8 cellular contexts compared by ENCODE assay signal in the genomic region with DNA sequence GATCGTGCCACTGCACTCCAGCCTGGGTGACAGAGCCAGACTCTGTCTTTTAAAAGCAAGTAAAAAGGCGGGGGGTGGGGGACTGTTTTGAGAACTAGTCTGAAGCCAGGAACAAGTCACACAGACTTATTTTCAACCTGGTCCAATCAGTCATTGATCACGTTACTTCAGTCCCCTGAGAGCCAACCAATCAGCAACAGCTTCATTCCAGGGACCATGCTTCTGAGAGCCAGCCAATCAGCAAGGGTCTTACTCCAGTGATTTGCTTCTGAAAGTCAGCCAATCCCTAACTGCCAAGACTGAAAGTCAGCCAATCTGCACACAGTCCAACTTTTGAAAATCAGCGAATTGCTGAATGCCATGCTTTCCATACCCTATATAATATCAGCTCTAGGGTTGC. TPM values are rescaled to one million over a fixed set of nuclear protein-coding genes. Genes with fewer than 3 reads are reported as not detected.
A peak's percentile ranks its signal among the peaks of the same experiment; 100 is the strongest.
DNase-seq lines count a peak whose midpoint lies in the region; ATAC-seq and TF ChIP-seq lines count a peak whose summit lies in the region.

No MANE protein-coding gene starts in this region.

- no peaks in the 10 kb centered on the region for H3K27me3 ChIP-seq in thoracic aorta (replicated peaks; ENCODE audit: insufficient read depth)

- no peaks in the 10 kb centered on the region for H3K9me3 ChIP-seq in thoracic aorta

- peaks cover 3 to 29% of the 10 kb centered on the region in 2 donors for H3K4me1 ChIP-seq in thoracic aorta (ENCODE audit: control insufficient read depth in 1 of 2, low read depth in 2 of 2)

- peak; percentile 32 for DNase-seq in stimulated activated CD4-positive, alpha-beta T cell treated with anti-CD3 and anti-CD28 coated beads, Interleukin-15, amount 100 ng/mL, for 24 hours
- no peak for DNase-seq in stimulated activated CD4-positive, alpha-beta T cell treated with anti-CD3 and anti-CD28 coated beads, Interleukin-2, amount 100 ng/mL, for 24 hours
- DNase-seq in NOMO-1 treated with dmso at 0.1 percent for 144 hours (lab: John Stamatoyannopoulos, UW; ENCODE audit: unreplicated experiment) (peak; percentile 91), dermis blood vessel endothelial cell (peak; percentile 37), thoracic aorta (ENCODE audit: low spot score) (peak; percentile 22), DMS53 (lab: John Stamatoyannopoulos, UW) (no peak), HuH-7 (ENCODE audit: low spot score) (no peak)

- ATAC-seq in thoracic aorta (ENCODE audit: insufficient number of reproducible peaks, low FRiP score, low read depth) = peak; percentile 87
- no peak for ATAC-seq in GM21529 (IDR thresholded peaks at IDR 0.05; ENCODE audit: unreplicated experiment)

- no peaks in the 10 kb centered on the region for H3K36me3 ChIP-seq in thoracic aorta

- no peak overlapping the region for H3K4me3 ChIP-seq in thoracic aorta

- no peak overlapping the region for H3K27ac ChIP-seq in thoracic aorta

- TF ChIP-seq CTCF in thoracic aorta (IDR thresholded peaks at IDR 0.05) = no peak

RNA-seq across cellular contexts. Expression of a gene that starts 48.6 kb away (rescaled TPM):
- total RNA-seq in dermis blood vessel endothelial cell (7.0 and 12.4 TPM in 2 replicates), thoracic aorta (10 to 100 TPM; 22.7 to 45.2 TPM)

Comparison
In these comparisons a context has a peak if more than half of its experiments do, and no peak if none do; other contexts are left out.
1. DNase-seq: peak in stimulated activated CD4-positive, alpha-beta T cell treated with anti-CD3 and anti-CD28 coated beads, Interleukin-15, amount 100 ng/mL, for 24 hours (single experiment), NOMO-1 treated with dmso at 0.1 percent for 144 hours (single experiment), dermis blood vessel endothelial cell (single experiment) and thoracic aorta (single experiment); none in stimulated activated CD4-positive, alpha-beta T cell treated with anti-CD3 and anti-CD28 coated beads, Interleukin-2, amount 100 ng/mL, for 24 hours (0 of 2), DMS53 (single experiment) and HuH-7 (single experiment).